ENCODE assay signal across 1 cellular context in genomic region chr12:107718606-107719005, GRCh38.
A peak's percentile ranks its signal among the peaks of the same experiment; 100 is the strongest.
TF ChIP-seq lines count a peak whose summit lies in the region.

No MANE protein-coding gene starts in this region.

TF ChIP-seq in GM12878, 131 proteins besides CTCF, POLR2A, EP300 and RAD21:
- TF ChIP-seq BCL11A (IDR thresholded peaks at IDR 0.05; ENCODE audit: low read depth, low read length) (no peak), SPI1 (IDR thresholded peaks at IDR 0.05; ENCODE audit: borderline replicate concordance, insufficient read depth, low read depth, low read length) (no peak), RUNX3 (IDR thresholded peaks at IDR 0.05; ENCODE audit: low read length) (peak; percentile 65), PML (IDR thresholded peaks at IDR 0.05; ENCODE audit: low read length) (no peak), RELA (IDR thresholded peaks at IDR 0.05; ENCODE audit: borderline replicate concordance, partially characterized antibody) (no peak), REST (IDR thresholded peaks at IDR 0.05; ENCODE audit: low read depth, low read length) (no peak), HDAC2 (IDR thresholded peaks at IDR 0.05) (no peak), YY1 (IDR thresholded peaks at IDR 0.05; ENCODE audit: low read depth, low read length) (0 out of 2 replicates have a peak, but pooled peaks have one; percentile 14), SKIL (IDR thresholded peaks at IDR 0.05; ENCODE audit: low read depth, poor library complexity, severe bottlenecking) (no peak), JUNB (IDR thresholded peaks at IDR 0.05) (0 out of 2 replicates have a peak, but pooled peaks have one; percentile 31), ZNF592 (IDR thresholded peaks at IDR 0.05) (no peak)
TF ChIP-seq in GM12878: peak in this region for 3.
